1 cellular context compared by ENCODE assay signal in the genomic region with DNA sequence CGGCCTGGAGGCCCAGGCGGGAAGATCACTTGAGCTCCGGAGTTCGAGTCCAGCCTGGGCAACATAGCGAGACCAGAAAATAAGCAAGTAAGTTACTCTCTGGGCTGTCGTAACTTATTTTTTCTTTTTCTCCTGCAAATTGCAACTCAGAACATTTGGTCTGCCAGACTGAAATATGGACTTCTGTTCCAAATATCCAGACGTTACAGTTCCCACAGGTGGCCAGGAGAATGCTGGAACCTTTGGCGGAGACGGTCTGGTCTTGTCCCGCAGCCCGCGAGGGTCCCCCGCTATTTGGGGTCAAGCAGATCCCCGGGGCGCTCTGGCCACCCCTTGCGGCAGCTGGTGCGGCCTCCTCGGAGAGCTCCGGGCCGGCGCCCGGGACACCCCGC.
TF ChIP-seq lines count a peak whose summit lies in the region.

No MANE protein-coding gene starts in this region.

TF ChIP-seq in SK-N-SH, 30 proteins besides CTCF, POLR2A, EP300 and RAD21 (continued from another document):
- TF ChIP-seq, protein P1, sequence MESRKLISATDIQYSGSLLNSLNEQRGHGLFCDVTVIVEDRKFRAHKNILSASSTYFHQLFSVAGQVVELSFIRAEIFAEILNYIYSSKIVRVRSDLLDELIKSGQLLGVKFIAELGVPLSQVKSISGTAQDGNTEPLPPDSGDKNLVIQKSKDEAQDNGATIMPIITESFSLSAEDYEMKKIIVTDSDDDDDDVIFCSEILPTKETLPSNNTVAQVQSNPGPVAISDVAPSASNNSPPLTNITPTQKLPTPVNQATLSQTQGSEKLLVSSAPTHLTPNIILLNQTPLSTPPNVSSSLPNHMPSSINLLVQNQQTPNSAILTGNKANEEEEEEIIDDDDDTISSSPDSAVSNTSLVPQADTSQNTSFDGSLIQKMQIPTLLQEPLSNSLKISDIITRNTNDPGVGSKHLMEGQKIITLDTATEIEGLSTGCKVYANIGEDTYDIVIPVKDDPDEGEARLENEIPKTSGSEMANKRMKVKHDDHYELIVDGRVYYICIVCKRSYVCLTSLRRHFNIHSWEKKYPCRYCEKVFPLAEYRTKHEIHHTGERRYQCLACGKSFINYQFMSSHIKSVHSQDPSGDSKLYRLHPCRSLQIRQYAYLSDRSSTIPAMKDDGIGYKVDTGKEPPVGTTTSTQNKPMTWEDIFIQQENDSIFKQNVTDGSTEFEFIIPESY (IDR thresholded peaks at IDR 0.05; ENCODE audit: borderline replicate concordance, low read depth), result no peak
- TF ChIP-seq NRF1 (IDR thresholded peaks at IDR 0.05; ENCODE audit: low read depth, low read length) (no peak), TEAD4 (IDR thresholded peaks at IDR 0.05; ENCODE audit: borderline replicate concordance, insufficient read depth) (no peak), NFIC (IDR thresholded peaks at IDR 0.05; ENCODE audit: borderline replicate concordance) (no peak), CHD2 (IDR thresholded peaks at IDR 0.05; ENCODE audit: low read length, partially characterized antibody) (no peak)
- TF ChIP-seq, protein P2, sequence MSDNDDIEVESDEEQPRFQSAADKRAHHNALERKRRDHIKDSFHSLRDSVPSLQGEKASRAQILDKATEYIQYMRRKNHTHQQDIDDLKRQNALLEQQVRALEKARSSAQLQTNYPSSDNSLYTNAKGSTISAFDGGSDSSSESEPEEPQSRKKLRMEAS (IDR thresholded peaks at IDR 0.05; ENCODE audit: low read depth), result no peak
